ENCODE assay signal across 29 cellular contexts in genomic region chr19:7264858-7265257, GRCh38. TPM values are rescaled to one million over a fixed set of nuclear protein-coding genes. Genes with fewer than 3 reads are reported as not detected.
A peak's percentile ranks its signal among the peaks of the same experiment; 100 is the strongest.
DNase-seq lines count a peak whose midpoint lies in the region; ATAC-seq, FAIRE-seq and TF ChIP-seq lines count a peak whose summit lies in the region.
"Had no signal": no experiment of that assay in that cellular context is flagged by ENCODE, and none has a peak within 500 bp of the region (broad histone marks: within the 10 kb centered on the region; RNA-seq: fewer than 3 reads in every experiment).

No MANE protein-coding gene starts in this region.

- H3K79me1 ChIP-seq in H1 (ENCODE audit: low read depth, low read length), result peaks cover 11% of the 10 kb centered on the region

- H2BK20ac ChIP-seq in H1 (ENCODE audit: low read length), result no peak overlapping the region

- no peak overlapping the region for H2BK5ac ChIP-seq in H1 (ENCODE audit: low read depth, low read length)

- no peak overlapping the region for H3K4me3 ChIP-seq in H1 (ENCODE audit: extremely low read depth in 1 of 4, insufficient read depth in 2 of 4, low read depth in 3 of 4, low read length in 4 of 4)
- no peak overlapping the region for H3K4me3 ChIP-seq in gastrocnemius medialis
- no peak overlapping the region for H3K4me3 ChIP-seq in upper lobe of left lung
- H3K4me3 ChIP-seq: ascending aorta, cardiac muscle cell, heart left ventricle, lower lobe of right lung, SJCRH30, testis had no signal

- POLR2A ChIA-PET in WTC11 (lab: Charles Lee) (no interaction called here), H1 (lab: Charles Lee; ENCODE audit: partially characterized antibody) (interaction anchor here (1.3 kb wide), 1 partner anchor 27 kb away, joined by 3 read pairs; no protein-coding TSS in a partner anchor)

- no peak overlapping the region for H3K56ac ChIP-seq in H1 (replicated peaks; ENCODE audit: insufficient read length, low read depth, low read length)

- no peak for TF ChIP-seq POLR2A in H1 (IDR thresholded peaks at IDR 0.05; ENCODE audit: control extremely low read depth in 1 of 2, low read depth in 2 of 2, low read length in 2 of 2)
- no peak for TF ChIP-seq POLR2A in gastrocnemius medialis (IDR thresholded peaks at IDR 0.05)
- TF ChIP-seq POLR2A in upper lobe of left lung (IDR thresholded peaks at IDR 0.05), result no peak

- FAIRE-seq in H1 (lab: Jason Lieb, UNC), result no peak
- FAIRE-seq: GM12891 had no signal

- H3K18ac ChIP-seq in H1 (ENCODE audit: extremely low read depth, low read length), result no peak overlapping the region

- intact Hi-C loops in gastrocnemius medialis (cut with DNase I; ENCODE audit: low total_unique reads), result no loop called here

- no peak overlapping the region for H2BK12ac ChIP-seq in H1 (ENCODE audit: low read depth, low read length)

- no peak overlapping the region for H3K4me2 ChIP-seq in H1 (ENCODE audit: insufficient read depth in 1 of 2, low read depth in 2 of 2, low read length in 2 of 2)

- H3K9me3 Mint-ChIP-seq in WTC11, result no peaks in the 10 kb centered on the region

- no peak for DNase-seq in WTC11 (ENCODE audit: low spot score)
- DNase-seq in H1 (ENCODE audit: low read depth in 1 of 2, low spot score in 2 of 2), result no peak
- no peak for DNase-seq in gastrocnemius medialis
- DNase-seq in upper lobe of left lung, result no peak
- DNase-seq in MV-4-11 (lab: John Stamatoyannopoulos, UW), result no peak
- no peak for DNase-seq in iPS-NIHi11 (ENCODE audit: low spot score)
- DNase-seq: activated CD4-positive, alpha-beta T cell treated with anti-CD3 and anti-CD28 coated beads for 48 hours; C1 segment of cervical spinal cord; COR-L47; cortex of kidney; erythroblast; HCEC 1CT; heart left ventricle; naive thymus-derived CD4-positive, alpha-beta T cell; NCI-H1092; NCI-H1694 treated with DMSO at 0.1 percent for 48 hours; RPMI8226; SJCRH30; stimulated activated CD4-positive, alpha-beta T cell treated with anti-CD3 and anti-CD28 coated beads, Interleukin-4, amount 100 ng/mL, for 4 hours; T1000; testis; WERI-Rb-1 had no signal

- H3K27ac ChIP-seq in H1 (ENCODE audit: low read depth, low read length) (no peak overlapping the region), gastrocnemius medialis (peak overlapping the region; percentile 40 to 77 (median 74)), upper lobe of left lung (peak overlapping the region in 3 of 4 donors; percentile 22 to 54 (median 49))
- H3K27ac ChIP-seq: cardiac muscle cell, SJCRH30, WERI-Rb-1 had no signal

- no peak overlapping the region for H4K5ac ChIP-seq in H1 (ENCODE audit: insufficient read length, low read depth, low read length)

- H3K23me2 ChIP-seq in H1 (ENCODE audit: low read depth, low read length), result peaks cover 3% of the 10 kb centered on the region; the same call in 1 of the 2 replicates

- H3K23ac ChIP-seq in H1 (ENCODE audit: insufficient read length), result no peak overlapping the region

- no peaks in the 10 kb centered on the region for H3K4me1 ChIP-seq in H1 (replicated peaks in 1 of 4; ENCODE audit: control insufficient read depth in 3 of 4, insufficient read depth in 4 of 4, low read length in 3 of 4)
- H3K4me1 ChIP-seq in gastrocnemius medialis, result peaks cover 29 to 57% of the 10 kb centered on the region in 2 donors
- H3K4me1 ChIP-seq in upper lobe of left lung, result peaks cover 4 to 28% (median 10%) of the 10 kb centered on the region in 4 donors

- CTCF ChIA-PET in WTC11 (lab: Charles Lee), result interaction anchor here (0.7 kb wide), 1 partner anchor 49 kb away, joined by 3 read pairs; no protein-coding TSS in a partner anchor
- CTCF ChIA-PET in H1 (lab: Charles Lee; ENCODE audit: partially characterized antibody), result interaction anchor here (1.3 to 1.7 kb wide), 2 partner anchors 62 to 116 kb away, joined by 4 read pairs; no protein-coding TSS in a partner anchor

- 95 to 100% methylated on average over 1 to 4 of the region's 4 CpGs for WGBS in H1 (ENCODE audit: extremely low coverage in 1 of 2, insufficient coverage in 1 of 2, insufficient read length in 1 of 2, insufficient replicate concordance in 2 of 2, low coverage in 1 of 2, low lambda C conversion rate in 2 of 2, missing lambda C conversion rate in 1 of 2), 2 experiments
- 94 to 96% methylated on average over 4 of the region's 4 CpGs for WGBS in upper lobe of left lung, 2 donors

- no peak overlapping the region for H3K4me3 Mint-ChIP-seq in WTC11
- H3K4me3 Mint-ChIP-seq: activated naive CD8-positive, alpha-beta T cell; IgD-negative memory B cell; naive thymus-derived CD4-positive, alpha-beta T cell had no signal

- no peak overlapping the region for H4K91ac ChIP-seq in H1 (replicated peaks; ENCODE audit: insufficient read length, low read length)

- 0 out of 2 replicates have a peak, but pooled peaks cover 8% of the 10 kb centered on the region for H3K4me1 Mint-ChIP-seq in WTC11

- H2BK15ac ChIP-seq in H1 (ENCODE audit: low read length), result no peak overlapping the region

- H3K14ac ChIP-seq in H1 (ENCODE audit: insufficient read length), result no peak overlapping the region

- H3K79me2 ChIP-seq in H1 (ENCODE audit: control insufficient read depth in 1 of 2, insufficient read depth in 2 of 2, low read length in 2 of 2), result peaks cover 0 to 34% of the 10 kb centered on the region in 2 experiments; a peak in 3 of 4 replicates

- H3K4ac ChIP-seq in H1 (replicated peaks; ENCODE audit: insufficient read length, low read depth, low read length), result no peak overlapping the region

- in situ Hi-C loops in gastrocnemius medialis (cut with MboI; ENCODE audit: low sequenced_read_pairs in 4 of 4), result no loop called here

- H3K36me3 ChIP-seq in H1 (ENCODE audit: control insufficient read depth in 2 of 4, insufficient read depth in 4 of 4, low read length in 3 of 4), result peaks cover 4 to 11% (median 6%) of the 10 kb centered on the region in 4 experiments; a peak in 7 of 8 replicates
- H3K36me3 ChIP-seq in gastrocnemius medialis, result peaks cover 0 to 13% of the 10 kb centered on the region in 2 donors
- peaks cover 0 to 15% (median 9%) of the 10 kb centered on the region in 4 donors for H3K36me3 ChIP-seq in upper lobe of left lung

- H3K36me3 Mint-ChIP-seq in WTC11, result peaks cover 15% of the 10 kb centered on the region
- H3K36me3 Mint-ChIP-seq: activated naive CD8-positive, alpha-beta T cell had no signal

- TF ChIP-seq CTCF in WTC11 (IDR thresholded peaks at IDR 0.05), result no peak
- TF ChIP-seq CTCF in H1 (IDR thresholded peaks at IDR 0.05; ENCODE audit: control extremely low read depth in 1 of 3, insufficient read depth in 1 of 3, low read depth in 1 of 3, low read length in 3 of 3), result no peak
- no peak for TF ChIP-seq CTCF in gastrocnemius medialis (IDR thresholded peaks at IDR 0.05 in 4 of 5, conservative IDR thresholded peaks at IDR 0.05 in 1 of 5)
- TF ChIP-seq CTCF in upper lobe of left lung (IDR thresholded peaks at IDR 0.05), result no peak

- H2AK5ac ChIP-seq in H1 (ENCODE audit: low read depth, low read length), result no peak overlapping the region

- peak overlapping the region; percentile 7 for H3K27ac Mint-ChIP-seq in WTC11
- H3K27ac Mint-ChIP-seq: activated naive CD8-positive, alpha-beta T cell; IgD-negative memory B cell; naive thymus-derived CD4-positive, alpha-beta T cell had no signal

- TF ChIP-seq EP300 in H1 (IDR thresholded peaks at IDR 0.05; ENCODE audit: borderline replicate concordance in 1 of 2, low read depth in 2 of 2, low read length in 2 of 2) (no peak), upper lobe of left lung (IDR thresholded peaks at IDR 0.05) (no peak)

- H3K9ac ChIP-seq in H1 (replicated peaks in 1 of 4; ENCODE audit: extremely low read depth in 1 of 4, low read depth in 3 of 4, low read length in 3 of 4), result no peak overlapping the region

- H3K9me3 ChIP-seq in H1 (ENCODE audit: insufficient read depth in 2 of 2, low read depth in 1 of 2, low read length in 1 of 2), result no peaks in the 10 kb centered on the region
- H3K9me3 ChIP-seq in gastrocnemius medialis, result no peaks in the 10 kb centered on the region
- no peaks in the 10 kb centered on the region for H3K9me3 ChIP-seq in upper lobe of left lung
- H3K9me3 ChIP-seq: ascending aorta, lower lobe of right lung, SJCRH30, testis had no signal

- no peaks in the 10 kb centered on the region for H3K27me3 ChIP-seq in H1 (replicated peaks in 1 of 4; ENCODE audit: control insufficient read depth in 3 of 4, extremely low read depth in 1 of 4, insufficient read depth in 3 of 4, low read length in 3 of 4)
- H3K27me3 ChIP-seq in gastrocnemius medialis, result no peaks in the 10 kb centered on the region
- no peaks in the 10 kb centered on the region for H3K27me3 ChIP-seq in upper lobe of left lung
- H3K27me3 ChIP-seq: ascending aorta, cardiac muscle cell, heart left ventricle, SJCRH30, testis had no signal

- TF ChIP-seq RAD21 in H1 (IDR thresholded peaks at IDR 0.05 in 1 of 2, conservative IDR thresholded peaks at IDR 0.05 in 1 of 2; ENCODE audit: low read depth in 2 of 2, low read length in 2 of 2), result no peak

- H3K27me3 Mint-ChIP-seq in WTC11 (ENCODE audit: low read depth), result no peaks in the 10 kb centered on the region
- H3K27me3 Mint-ChIP-seq: activated naive CD8-positive, alpha-beta T cell; IgD-negative memory B cell had no signal

- no peak for ATAC-seq in WTC11
- ATAC-seq in gastrocnemius medialis, result no peak
- no peak for ATAC-seq in upper lobe of left lung (ENCODE audit: low FRiP score in 2 of 2)
- no peak for ATAC-seq in GM18520 (IDR thresholded peaks at IDR 0.05; ENCODE audit: unreplicated experiment)
- ATAC-seq: heart left ventricle; lower lobe of right lung; naive thymus-derived CD4-positive, alpha-beta T cell had no signal

- no peak overlapping the region for H2AFZ ChIP-seq in H1 (ENCODE audit: low read length)

- peaks cover 2 to 11% of the 10 kb centered on the region in 2 experiments for H4K20me1 ChIP-seq in H1 (replicated peaks in 1 of 2; ENCODE audit: control insufficient read depth in 1 of 2, insufficient read depth in 2 of 2, low read length in 2 of 2)

- H2BK120ac ChIP-seq in H1 (replicated peaks; ENCODE audit: low read depth, low read length), result no peak overlapping the region

- H4K8ac ChIP-seq in H1 (ENCODE audit: extremely low read depth, insufficient read depth, low read length), result no peak overlapping the region

TF ChIP-seq in WTC11, 78 proteins besides CTCF, POLR2A, EP300 and RAD21 (continues in another document):
- TF ChIP-seq NR1H2 (CRISPR knock-in tag; IDR thresholded peaks at IDR 0.05), result no peak

RNA-seq across cellular contexts. Expression of gene INSR, which starts 29.4 kb away (rescaled TPM):
- total RNA-seq in WTC11 (2021) (32.0 to 35.9 TPM (median 32.5 TPM) in 3 replicates), gastrocnemius medialis (100 to 1,000 TPM in 1 of 4 donors, 10 to 100 TPM in 3; 54.0 to 226 (median 71.1) TPM), upper lobe of left lung (100 to 1,000 TPM in 1 of 6 donors, 10 to 100 TPM in 5; 32.4 to 142 (median 49.9) TPM)
- total RNA-seq in H1 (2021; fragmentation: NEBNext Ultra II Directional; extraction: Animal tissue kit (Norgen Biotek cat#: 25700)), result 48.7 and 51.0 TPM in 2 replicates
- 13.1 and 23.0 TPM in 2 replicates for polyA plus RNA-seq in H1 (2011; rRNA removed)
- 14.0 TPM for polyA plus RNA-seq in H1 (2011; cell fraction: cytosol; rRNA removed)
- polyA plus RNA-seq in H1 (2011; cell fraction: nucleus; rRNA removed), result 67.6 TPM
- polyA plus RNA-seq in H1 (2012, experiment 1 of 2), result 19.9 to 25.1 TPM (median 21.9 TPM) in 4 replicates
- polyA plus RNA-seq in H1 (2012, experiment 2 of 2), result 2.9 TPM
- polyA plus RNA-seq in H1 (2013, experiment 1 of 2), result 21.5 TPM
- polyA plus RNA-seq in H1 (2013, experiment 2 of 2), result 20.9 TPM
- 137 and 179 TPM in 2 replicates for polyA minus RNA-seq in H1 (2011; rRNA and poly(A)+ RNA removed)
- polyA minus RNA-seq in H1 (2011; cell fraction: cytosol; rRNA and poly(A)+ RNA removed), result 53.8 TPM
- polyA minus RNA-seq in H1 (2011; cell fraction: nucleus; rRNA and poly(A)+ RNA removed), result 71.7 TPM
